In genomic region chr13:111183087-111183645, GRCh38 we compare ENCODE assay signal across 23 cellular contexts.
DNase-seq lines count a peak whose midpoint lies in the region; ATAC-seq and TF ChIP-seq lines count a peak whose summit lies in the region.
"Had no signal": no experiment of that assay in that cellular context is flagged by ENCODE, and none has a peak within 500 bp of the region (broad histone marks: within the 10 kb centered on the region; RNA-seq: fewer than 3 reads in every experiment).

No MANE protein-coding gene starts in this region.

- intact Hi-C loops in head of caudate nucleus (cut with DNase I): no loop called here

- H3K27me3 Mint-ChIP-seq in activated T-cell treated with anti-CD3 and anti-CD28 coated beads, Interleukin-2, amount 50 U/mL, for 72 hours (ENCODE audit: low read depth): no peaks in the 10 kb centered on the region
- H3K27me3 Mint-ChIP-seq in chondrocyte (ENCODE audit: low read depth): no peaks in the 10 kb centered on the region
- no peaks in the 10 kb centered on the region for H3K27me3 Mint-ChIP-seq in stimulated activated memory B cell treated with anti-CD40 and anti-IgM and Interleukin-4, amounts not matched to agents 10 μg/mL and 1 μg/mL and 100 μg/mL, for 72 hours
- H3K27me3 Mint-ChIP-seq: activated T-cell treated with anti-CD3 and anti-CD28 coated beads, Interleukin-2, amount 50 U/mL, for 24 hours had no signal

- peaks cover 11% of the 10 kb centered on the region; the same call in 1 of the 2 replicates for H3K36me3 ChIP-seq in Loucy (ENCODE audit: insufficient read depth, low read length)
- H3K36me3 ChIP-seq: adrenal gland, pancreas had no signal

- peak overlapping the region; percentile 9 to 10 for H3K4me3 Mint-ChIP-seq in activated T-cell treated with anti-CD3 and anti-CD28 coated beads, Interleukin-2, amount 50 U/mL, for 72 hours
- no peak overlapping the region for H3K4me3 Mint-ChIP-seq in chondrocyte (ENCODE audit: unreplicated experiment)
- H3K4me3 Mint-ChIP-seq in stimulated activated memory B cell treated with anti-CD40 and anti-IgM and Interleukin-4, amounts not matched to agents 10 μg/mL and 1 μg/mL and 100 μg/mL, for 72 hours: no peak overlapping the region
- H3K4me3 Mint-ChIP-seq: activated T-cell treated with anti-CD3 and anti-CD28 coated beads, Interleukin-2, amount 50 U/mL, for 24 hours had no signal

- peaks cover 84% of the 10 kb centered on the region for H3K4me1 ChIP-seq in Loucy (ENCODE audit: insufficient read depth, low read length, poor library complexity, severe bottlenecking)

- no peaks in the 10 kb centered on the region for H3K9me3 ChIP-seq in Loucy (ENCODE audit: insufficient read depth, low read depth, low read length)
- H3K9me3 ChIP-seq: adrenal gland, pancreas had no signal

- no peaks in the 10 kb centered on the region for H3K27me3 ChIP-seq in Loucy (ENCODE audit: insufficient read depth, low read length, poor library complexity, severe bottlenecking)
- H3K27me3 ChIP-seq: adrenal gland, pancreas had no signal

- H4K20me1 ChIP-seq in Loucy (ENCODE audit: insufficient read depth, low read length, poor library complexity, severe bottlenecking): peaks cover 5% of the 10 kb centered on the region

- H3K9me2 ChIP-seq in Loucy (replicated peaks; ENCODE audit: low read depth, low read length): no peaks in the 10 kb centered on the region

- peaks cover 14% of the 10 kb centered on the region for H3F3A ChIP-seq in Loucy (ENCODE audit: low read depth)

- H3K9me3 Mint-ChIP-seq in activated T-cell treated with anti-CD3 and anti-CD28 coated beads, Interleukin-2, amount 50 U/mL, for 72 hours: no peaks in the 10 kb centered on the region
- no peaks in the 10 kb centered on the region for H3K9me3 Mint-ChIP-seq in chondrocyte (ENCODE audit: low read depth)
- H3K9me3 Mint-ChIP-seq in stimulated activated memory B cell treated with anti-CD40 and anti-IgM and Interleukin-4, amounts not matched to agents 10 μg/mL and 1 μg/mL and 100 μg/mL, for 72 hours: no peaks in the 10 kb centered on the region
- H3K9me3 Mint-ChIP-seq: activated T-cell treated with anti-CD3 and anti-CD28 coated beads, Interleukin-2, amount 50 U/mL, for 24 hours had no signal

- H3K79me2 ChIP-seq in Loucy (ENCODE audit: insufficient read depth, low read length): peaks cover 92% of the 10 kb centered on the region

- peaks cover 4 to 11% of the 10 kb centered on the region in 2 donors for H3K36me3 Mint-ChIP-seq in activated T-cell treated with anti-CD3 and anti-CD28 coated beads, Interleukin-2, amount 50 U/mL, for 72 hours (ENCODE audit: insufficient read depth in 2 of 2)
- H3K36me3 Mint-ChIP-seq in chondrocyte (ENCODE audit: low read depth): no peaks in the 10 kb centered on the region
- peaks cover 15% of the 10 kb centered on the region for H3K36me3 Mint-ChIP-seq in stimulated activated memory B cell treated with anti-CD40 and anti-IgM and Interleukin-4, amounts not matched to agents 10 μg/mL and 1 μg/mL and 100 μg/mL, for 72 hours

- H3K4me2 ChIP-seq in Loucy (ENCODE audit: low read depth, low read length, poor library complexity, severe bottlenecking): peak overlapping the region; percentile 85
- H3K4me2 ChIP-seq: PC-9 had no signal

- no peak for ATAC-seq in activated T-cell treated with anti-CD3 and anti-CD28 coated beads, Interleukin-2, amount 50 U/mL, for 72 hours (replicated peaks in 1 of 2)
- ATAC-seq in stimulated activated memory B cell treated with anti-CD40 and anti-IgM and Interleukin-4, amounts not matched to agents 10 μg/mL and 1 μg/mL and 100 μg/mL, for 72 hours: no peak
- ATAC-seq: pancreas, sciatic nerve had no signal

- TF ChIP-seq CTCF in Loucy (conservative IDR thresholded peaks at IDR 0.05; ENCODE audit: low read length) (no peak), chondrocyte (IDR thresholded peaks at IDR 0.05) (no peak), GM20000 (IDR thresholded peaks at IDR 0.05; ENCODE audit: extremely low read depth, missing control alignments) (no peak)

- no peak overlapping the region for H2AFZ ChIP-seq in Loucy (ENCODE audit: low read length)
- H2AFZ ChIP-seq: PC-9 had no signal

- H3K27ac Mint-ChIP-seq in activated T-cell treated with anti-CD3 and anti-CD28 coated beads, Interleukin-2, amount 50 U/mL, for 72 hours: no peak overlapping the region
- peak overlapping the region; percentile 93 for H3K27ac Mint-ChIP-seq in chondrocyte (ENCODE audit: unreplicated experiment)
- peak overlapping the region; percentile 79 for H3K27ac Mint-ChIP-seq in stimulated activated memory B cell treated with anti-CD40 and anti-IgM and Interleukin-4, amounts not matched to agents 10 μg/mL and 1 μg/mL and 100 μg/mL, for 72 hours

- H3K4me3 ChIP-seq in Loucy (ENCODE audit: low read length, poor library complexity, severe bottlenecking): no peak overlapping the region
- H3K4me3 ChIP-seq: adrenal gland, pancreas, PC-9 had no signal

- no peak for DNase-seq in activated T-cell treated with anti-CD3 and anti-CD28 coated beads, Interleukin-2, amount 50 U/mL, for 72 hours
- DNase-seq in activated T-cell treated with anti-CD3 and anti-CD28 coated beads, Interleukin-2, amount 50 U/mL, for 48 hours: no peak
- DNase-seq in chondrocyte (ENCODE audit: low spot score) (no peak), GM20000 (ENCODE audit: low spot score) (no peak), head of caudate nucleus (no peak)
- no peak for DNase-seq in NK-92 treated with Interleukin-12 subunit alpha and Interleukin-12 subunit beta, amount 100 ng/mL, for 24 hours (lab: John Stamatoyannopoulos, UW)
- DNase-seq: activated T-cell treated with anti-CD3 and anti-CD28 coated beads, Interleukin-2, amount 50 U/mL, for 24 hours; C1 segment of cervical spinal cord; DMS153; foreskin melanocyte; GF-D8; GOT3; mammary epithelial cell; NCI-H146; NCI-H774; pancreas; SHP77 treated with DMSO at 0.1 percent for 48 hours; T-helper 1 cell had no signal

- peaks cover 95% of the 10 kb centered on the region for H3K4me1 Mint-ChIP-seq in activated T-cell treated with anti-CD3 and anti-CD28 coated beads, Interleukin-2, amount 50 U/mL, for 72 hours (ENCODE audit: low read depth)
- peaks cover 90% of the 10 kb centered on the region for H3K4me1 Mint-ChIP-seq in chondrocyte (ENCODE audit: low read depth)
- peaks cover 77% of the 10 kb centered on the region for H3K4me1 Mint-ChIP-seq in stimulated activated memory B cell treated with anti-CD40 and anti-IgM and Interleukin-4, amounts not matched to agents 10 μg/mL and 1 μg/mL and 100 μg/mL, for 72 hours

- H3K9ac ChIP-seq in Loucy (ENCODE audit: low read depth, low read length, poor library complexity, severe bottlenecking): peak overlapping the region; percentile 77

Comparison
In these comparisons a context has a peak if more than half of its experiments do, and no peak if none do; other contexts are left out.
1. H3K4me3 Mint-ChIP-seq: peak in activated T-cell treated with anti-CD3 and anti-CD28 coated beads, Interleukin-2, amount 50 U/mL, for 72 hours (2 of 2); none in chondrocyte (single experiment) and stimulated activated memory B cell treated with anti-CD40 and anti-IgM and Interleukin-4, amounts not matched to agents 10 μg/mL and 1 μg/mL and 100 μg/mL, for 72 hours (single experiment).